13 cellular contexts compared by ENCODE assay signal in the genomic region with DNA sequence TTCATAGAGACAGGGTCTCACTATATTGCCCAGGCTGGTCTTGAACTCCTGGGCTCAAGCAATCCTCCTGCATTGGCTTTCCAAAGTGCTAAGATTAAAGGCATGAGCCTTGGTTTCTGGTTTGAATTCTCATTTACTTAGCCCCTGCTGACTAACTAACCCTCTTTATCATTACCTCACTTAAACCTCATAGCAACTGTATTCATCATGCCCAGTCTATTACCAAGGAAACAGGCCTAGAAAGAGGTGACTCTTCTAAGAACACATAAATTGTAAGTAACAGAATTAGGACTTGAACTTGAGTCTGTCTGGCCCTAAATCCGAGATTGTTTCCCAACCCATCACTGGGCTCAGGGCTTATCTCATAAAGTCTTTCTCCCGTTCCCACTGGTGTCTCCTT. TPM values are rescaled to one million over a fixed set of nuclear protein-coding genes. Genes with fewer than 3 reads are reported as not detected.
DNase-seq lines count a peak whose midpoint lies in the region; ATAC-seq and TF ChIP-seq lines count a peak whose summit lies in the region.
"Had no signal": no experiment of that assay in that cellular context is flagged by ENCODE, and none has a peak within 500 bp of the region (broad histone marks: within the 10 kb centered on the region; RNA-seq: fewer than 3 reads in every experiment).

No MANE protein-coding gene starts in this region.

- no peaks in the 10 kb centered on the region for H4K20me1 ChIP-seq in smooth muscle cell (ENCODE audit: low read depth)

- WGBS in smooth muscle cell (ENCODE audit: low lambda C conversion rate): 71% methylated on average over 2 of the region's 2 CpGs

- TF ChIP-seq CTCF in smooth muscle cell (IDR thresholded peaks at IDR 0.05; ENCODE audit: borderline replicate concordance, insufficient read depth, poor library complexity, severe bottlenecking): no peak

- no peak overlapping the region for H3K4me2 ChIP-seq in smooth muscle cell

- H3K9me3 Mint-ChIP-seq in activated T-cell treated with anti-CD3 and anti-CD28 coated beads, Interleukin-2, amount 50 U/mL, for 72 hours: peaks cover 0 to 5% of the 10 kb centered on the region in 2 donors

- H3K9ac ChIP-seq in smooth muscle cell (ENCODE audit: low read depth): peak overlapping the region; percentile 4

- H3K4me3 Mint-ChIP-seq in activated T-cell treated with anti-CD3 and anti-CD28 coated beads, Interleukin-2, amount 50 U/mL, for 72 hours: peak overlapping the region; percentile 58 to 94
- H3K4me3 Mint-ChIP-seq in T-helper 17 cell: no peak overlapping the region

- H3K4me3 ChIP-seq in smooth muscle cell: no peak overlapping the region
- H3K4me3 ChIP-seq: uterus had no signal

- peaks cover 39% of the 10 kb centered on the region for H3K4me1 Mint-ChIP-seq in activated T-cell treated with anti-CD3 and anti-CD28 coated beads, Interleukin-2, amount 50 U/mL, for 72 hours (ENCODE audit: low read depth)
- peaks cover 34% of the 10 kb centered on the region for H3K4me1 Mint-ChIP-seq in T-helper 17 cell

- DNase-seq in activated T-cell treated with anti-CD3 and anti-CD28 coated beads, Interleukin-2, amount 50 U/mL, for 72 hours: no peak
- no peak for DNase-seq in activated T-cell treated with anti-CD3 and anti-CD28 coated beads, Interleukin-2, amount 50 U/mL, for 48 hours
- no peak for DNase-seq in T-helper 17 cell
- no peak for DNase-seq in epithelial cell of prostate (ENCODE audit: low read depth, low spot score)
- DNase-seq in smooth muscle cell (lab: John Stamatoyannopoulos, UW; ENCODE audit: unreplicated experiment): no peak
- no peak for DNase-seq in superior temporal gyrus (ENCODE audit: extremely low spot score)
- DNase-seq: kidney; NCI-H187 treated with DMSO at 0.1 percent for 48 hours; NK-92 treated with Interleukin-12 subunit alpha and Interleukin-12 subunit beta, amount 100 ng/mL, for 24 hours; stimulated activated CD4-positive, alpha-beta T cell treated with anti-CD3 and anti-CD28 coated beads, Interleukin-12 subunit alpha, Interleukin-12 subunit beta, amount 100 ng/mL, for 4 hours; uterus had no signal

- peak overlapping the region; percentile 60 for H3K27ac ChIP-seq in epithelial cell of prostate
- H3K27ac ChIP-seq in smooth muscle cell (ENCODE audit: low read depth): peak overlapping the region; percentile 74

- no peaks in the 10 kb centered on the region for H3K27me3 ChIP-seq in smooth muscle cell (ENCODE audit: low read depth)
- H3K27me3 ChIP-seq: uterus had no signal

- H3K9me3 ChIP-seq in T-helper 17 cell (ENCODE audit: control insufficient read depth, low read length, poor library complexity, severe bottlenecking) (no peaks in the 10 kb centered on the region), smooth muscle cell (replicated peaks; ENCODE audit: low read depth) (no peaks in the 10 kb centered on the region)
- H3K9me3 ChIP-seq: uterus had no signal

- H3K27me3 Mint-ChIP-seq in activated T-cell treated with anti-CD3 and anti-CD28 coated beads, Interleukin-2, amount 50 U/mL, for 72 hours (ENCODE audit: low read depth): no peaks in the 10 kb centered on the region
- no peaks in the 10 kb centered on the region for H3K27me3 Mint-ChIP-seq in T-helper 17 cell

- peaks cover 17% of the 10 kb centered on the region for H3K79me2 ChIP-seq in smooth muscle cell (ENCODE audit: low read depth)

- H3K4me1 ChIP-seq in smooth muscle cell (ENCODE audit: low read depth): peaks cover 16% of the 10 kb centered on the region

- H3K36me3 ChIP-seq in smooth muscle cell (ENCODE audit: low read depth): no peaks in the 10 kb centered on the region
- H3K36me3 ChIP-seq: uterus had no signal

- no peak overlapping the region for H2AFZ ChIP-seq in smooth muscle cell (ENCODE audit: low read depth)

- H3F3A ChIP-seq in smooth muscle cell (ENCODE audit: low read depth): no peaks in the 10 kb centered on the region

- ATAC-seq in activated T-cell treated with anti-CD3 and anti-CD28 coated beads, Interleukin-2, amount 50 U/mL, for 72 hours (replicated peaks in 1 of 2): no peak
- no peak for ATAC-seq in T-helper 17 cell
- no peak for ATAC-seq in GM21526 (IDR thresholded peaks at IDR 0.05; ENCODE audit: low FRiP score, unreplicated experiment)
- ATAC-seq in GM21515 (IDR thresholded peaks at IDR 0.05; ENCODE audit: unreplicated experiment): no peak

- peaks cover 2 to 3% of the 10 kb centered on the region in 2 donors for H3K36me3 Mint-ChIP-seq in activated T-cell treated with anti-CD3 and anti-CD28 coated beads, Interleukin-2, amount 50 U/mL, for 72 hours (ENCODE audit: insufficient read depth in 2 of 2)
- H3K36me3 Mint-ChIP-seq in T-helper 17 cell (ENCODE audit: low read depth): no peaks in the 10 kb centered on the region

- peak overlapping the region; percentile 53 for H3K27ac Mint-ChIP-seq in activated T-cell treated with anti-CD3 and anti-CD28 coated beads, Interleukin-2, amount 50 U/mL, for 72 hours
- peak overlapping the region; percentile 94 for H3K27ac Mint-ChIP-seq in T-helper 17 cell

RNA-seq across cellular contexts. Expression of gene TMEM53, which starts 44.2 kb away (rescaled TPM):
- total RNA-seq in activated T-cell treated with anti-CD3 and anti-CD28 coated beads, Interleukin-2, amount 50 U/mL, for 72 hours: 1 to 10 TPM; 3.8 to 4.5 TPM
- total RNA-seq in T-helper 17 cell: 1 to 10 TPM; 2.6 to 2.8 TPM
- 8.1 and 8.6 TPM in 2 replicates for total RNA-seq in smooth muscle cell
- polyA plus RNA-seq in smooth muscle cell: 13.0 and 15.5 TPM in 2 replicates

RNA-seq across cellular contexts. Expression of gene ARMH1, which starts 44.4 kb away (rescaled TPM):
- 100 to 1,000 TPM; 108 to 123 TPM for total RNA-seq in activated T-cell treated with anti-CD3 and anti-CD28 coated beads, Interleukin-2, amount 50 U/mL, for 72 hours
- total RNA-seq in T-helper 17 cell: 10 to 100 TPM; 53.0 to 56.8 TPM
- total RNA-seq in smooth muscle cell: 1.5 and 4.8 TPM in 2 replicates
- polyA plus RNA-seq in smooth muscle cell: 8.3 and 10.1 TPM in 2 replicates
